ENCODE assay signal across 1 cellular context in the genomic region with DNA sequence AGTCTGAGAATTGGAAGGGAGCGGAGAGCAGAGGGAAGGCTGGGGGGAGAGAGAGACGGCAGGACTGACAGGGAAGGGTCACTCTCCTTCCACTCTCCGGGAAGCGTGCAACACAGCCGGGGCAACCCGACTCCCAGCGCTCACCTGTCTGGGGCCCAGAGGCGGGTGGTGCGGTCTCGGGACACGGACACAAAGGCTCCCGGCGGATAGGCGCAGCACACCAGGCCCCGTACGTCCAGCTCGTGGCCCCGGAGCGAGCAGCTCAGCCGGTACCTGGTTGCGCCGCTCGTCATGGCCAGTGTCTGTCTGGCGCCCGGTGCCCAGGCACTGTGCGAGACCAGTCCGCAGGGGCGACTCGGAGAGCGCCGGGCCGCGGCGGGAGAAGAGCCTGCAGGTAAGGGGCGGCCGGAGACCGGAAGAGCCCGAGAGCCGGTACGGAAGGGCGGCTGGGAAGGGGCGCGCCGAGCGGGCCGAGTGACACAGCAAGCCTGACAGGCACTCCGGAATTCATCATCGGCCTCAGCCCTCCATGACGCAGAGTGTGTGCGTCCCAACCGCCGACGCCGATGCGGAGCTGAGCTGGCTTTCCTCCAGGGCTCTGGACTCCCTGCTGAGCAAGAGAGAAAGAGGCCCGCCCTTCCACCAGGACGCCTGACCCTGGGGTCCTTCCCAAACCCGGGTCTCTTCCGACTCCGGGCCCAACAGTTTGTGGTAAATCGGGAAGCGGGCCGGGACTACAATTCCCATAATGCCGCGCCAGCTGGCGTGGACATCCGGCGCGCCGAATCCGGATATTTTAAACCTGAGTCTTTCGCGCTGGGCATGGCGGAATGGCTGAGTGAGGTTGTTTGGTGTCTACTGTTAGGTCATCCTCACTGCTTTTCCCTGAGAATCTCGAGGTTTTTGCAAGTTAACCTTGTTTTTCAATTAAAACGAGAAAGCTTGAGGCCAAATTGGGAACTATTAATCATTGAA.
TF ChIP-seq lines count a peak whose summit lies in the region.

A gene (minus strand): TSS at position 490 of the 975 bp plus-strand sequence. CDS start 197 bp downstream, at position 293.

TF ChIP-seq in HepG2, 621 proteins besides CTCF, POLR2A, EP300 and RAD21 (continued from another document and continues in another):
- TF ChIP-seq, protein P1, sequence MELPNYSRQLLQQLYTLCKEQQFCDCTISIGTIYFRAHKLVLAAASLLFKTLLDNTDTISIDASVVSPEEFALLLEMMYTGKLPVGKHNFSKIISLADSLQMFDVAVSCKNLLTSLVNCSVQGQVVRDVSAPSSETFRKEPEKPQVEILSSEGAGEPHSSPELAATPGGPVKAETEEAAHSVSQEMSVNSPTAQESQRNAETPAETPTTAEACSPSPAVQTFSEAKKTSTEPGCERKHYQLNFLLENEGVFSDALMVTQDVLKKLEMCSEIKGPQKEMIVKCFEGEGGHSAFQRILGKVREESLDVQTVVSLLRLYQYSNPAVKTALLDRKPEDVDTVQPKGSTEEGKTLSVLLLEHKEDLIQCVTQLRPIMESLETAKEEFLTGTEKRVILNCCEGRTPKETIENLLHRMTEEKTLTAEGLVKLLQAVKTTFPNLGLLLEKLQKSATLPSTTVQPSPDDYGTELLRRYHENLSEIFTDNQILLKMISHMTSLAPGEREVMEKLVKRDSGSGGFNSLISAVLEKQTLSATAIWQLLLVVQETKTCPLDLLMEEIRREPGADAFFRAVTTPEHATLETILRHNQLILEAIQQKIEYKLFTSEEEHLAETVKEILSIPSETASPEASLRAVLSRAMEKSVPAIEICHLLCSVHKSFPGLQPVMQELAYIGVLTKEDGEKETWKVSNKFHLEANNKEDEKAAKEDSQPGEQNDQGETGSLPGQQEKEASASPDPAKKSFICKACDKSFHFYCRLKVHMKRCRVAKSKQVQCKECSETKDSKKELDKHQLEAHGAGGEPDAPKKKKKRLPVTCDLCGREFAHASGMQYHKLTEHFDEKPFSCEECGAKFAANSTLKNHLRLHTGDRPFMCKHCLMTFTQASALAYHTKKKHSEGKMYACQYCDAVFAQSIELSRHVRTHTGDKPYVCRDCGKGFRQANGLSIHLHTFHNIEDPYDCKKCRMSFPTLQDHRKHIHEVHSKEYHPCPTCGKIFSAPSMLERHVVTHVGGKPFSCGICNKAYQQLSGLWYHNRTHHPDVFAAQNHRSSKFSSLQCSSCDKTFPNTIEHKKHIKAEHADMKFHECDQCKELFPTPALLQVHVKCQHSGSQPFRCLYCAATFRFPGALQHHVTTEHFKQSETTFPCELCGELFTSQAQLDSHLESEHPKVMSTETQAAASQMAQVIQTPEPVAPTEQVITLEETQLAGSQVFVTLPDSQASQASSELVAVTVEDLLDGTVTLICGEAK (IDR thresholded peaks at IDR 0.05) = no peak; the same call in 1 of the 2 replicates
- TF ChIP-seq, protein P1 (CRISPR knock-in tag; IDR thresholded peaks at IDR 0.05) = peak; percentile 77
- TF ChIP-seq, protein P2, sequence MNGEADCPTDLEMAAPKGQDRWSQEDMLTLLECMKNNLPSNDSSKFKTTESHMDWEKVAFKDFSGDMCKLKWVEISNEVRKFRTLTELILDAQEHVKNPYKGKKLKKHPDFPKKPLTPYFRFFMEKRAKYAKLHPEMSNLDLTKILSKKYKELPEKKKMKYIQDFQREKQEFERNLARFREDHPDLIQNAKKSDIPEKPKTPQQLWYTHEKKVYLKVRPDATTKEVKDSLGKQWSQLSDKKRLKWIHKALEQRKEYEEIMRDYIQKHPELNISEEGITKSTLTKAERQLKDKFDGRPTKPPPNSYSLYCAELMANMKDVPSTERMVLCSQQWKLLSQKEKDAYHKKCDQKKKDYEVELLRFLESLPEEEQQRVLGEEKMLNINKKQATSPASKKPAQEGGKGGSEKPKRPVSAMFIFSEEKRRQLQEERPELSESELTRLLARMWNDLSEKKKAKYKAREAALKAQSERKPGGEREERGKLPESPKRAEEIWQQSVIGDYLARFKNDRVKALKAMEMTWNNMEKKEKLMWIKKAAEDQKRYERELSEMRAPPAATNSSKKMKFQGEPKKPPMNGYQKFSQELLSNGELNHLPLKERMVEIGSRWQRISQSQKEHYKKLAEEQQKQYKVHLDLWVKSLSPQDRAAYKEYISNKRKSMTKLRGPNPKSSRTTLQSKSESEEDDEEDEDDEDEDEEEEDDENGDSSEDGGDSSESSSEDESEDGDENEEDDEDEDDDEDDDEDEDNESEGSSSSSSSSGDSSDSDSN (CRISPR knock-in tag; IDR thresholded peaks at IDR 0.05) = peak; percentile 100
- TF ChIP-seq KLF13 (CRISPR knock-in tag; IDR thresholded peaks at IDR 0.05) (no peak), DMAP1 (CRISPR knock-in tag; IDR thresholded peaks at IDR 0.05) (peak; percentile 84), GTF2F1 (IDR thresholded peaks at IDR 0.05; ENCODE audit: low read length) (no peak), NR2F2 (IDR thresholded peaks at IDR 0.05; ENCODE audit: borderline replicate concordance, low read depth) (no peak), RXRB (CRISPR knock-in tag; IDR thresholded peaks at IDR 0.05; ENCODE audit: borderline replicate concordance) (0 out of 2 replicates have a peak, but pooled peaks have one; percentile 23), ZFP62 (CRISPR knock-in tag; IDR thresholded peaks at IDR 0.05) (no peak), ETV6 (CRISPR knock-in tag; conservative IDR thresholded peaks at IDR 0.05) (no peak), EHMT2 (IDR thresholded peaks at IDR 0.05; ENCODE audit: borderline replicate concordance, low read depth, low read length) (no peak), RNF2 (conservative IDR thresholded peaks at IDR 0.05; ENCODE audit: low read depth) (no peak), SIN3A (IDR thresholded peaks at IDR 0.05; ENCODE audit: borderline replicate concordance, low read depth, low read length) (peak; percentile 96), ZNF780A (CRISPR knock-in tag; IDR thresholded peaks at IDR 0.05) (no peak), NRL (CRISPR knock-in tag; IDR thresholded peaks at IDR 0.05; ENCODE audit: borderline replicate concordance) (no peak), ZNF446 (CRISPR knock-in tag; IDR thresholded peaks at IDR 0.05) (no peak), SNAI1 (CRISPR knock-in tag; IDR thresholded peaks at IDR 0.05; ENCODE audit: borderline replicate concordance) (0 out of 2 replicates have a peak, but pooled peaks have one; percentile 77), CBX5 (CRISPR knock-in tag; IDR thresholded peaks at IDR 0.05; ENCODE audit: borderline replicate concordance) (no peak), SMARCC2 (IDR thresholded peaks at IDR 0.05) (no peak), MED8 (CRISPR knock-in tag; IDR thresholded peaks at IDR 0.05; ENCODE audit: insufficient replicate concordance) (no peak)
- TF ChIP-seq, protein P3, sequence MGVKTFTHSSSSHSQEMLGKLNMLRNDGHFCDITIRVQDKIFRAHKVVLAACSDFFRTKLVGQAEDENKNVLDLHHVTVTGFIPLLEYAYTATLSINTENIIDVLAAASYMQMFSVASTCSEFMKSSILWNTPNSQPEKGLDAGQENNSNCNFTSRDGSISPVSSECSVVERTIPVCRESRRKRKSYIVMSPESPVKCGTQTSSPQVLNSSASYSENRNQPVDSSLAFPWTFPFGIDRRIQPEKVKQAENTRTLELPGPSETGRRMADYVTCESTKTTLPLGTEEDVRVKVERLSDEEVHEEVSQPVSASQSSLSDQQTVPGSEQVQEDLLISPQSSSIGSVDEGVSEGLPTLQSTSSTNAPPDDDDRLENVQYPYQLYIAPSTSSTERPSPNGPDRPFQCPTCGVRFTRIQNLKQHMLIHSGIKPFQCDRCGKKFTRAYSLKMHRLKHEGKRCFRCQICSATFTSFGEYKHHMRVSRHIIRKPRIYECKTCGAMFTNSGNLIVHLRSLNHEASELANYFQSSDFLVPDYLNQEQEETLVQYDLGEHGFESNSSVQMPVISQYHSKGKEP (CRISPR knock-in tag; IDR thresholded peaks at IDR 0.05) = no peak
- TF ChIP-seq, protein P4, sequence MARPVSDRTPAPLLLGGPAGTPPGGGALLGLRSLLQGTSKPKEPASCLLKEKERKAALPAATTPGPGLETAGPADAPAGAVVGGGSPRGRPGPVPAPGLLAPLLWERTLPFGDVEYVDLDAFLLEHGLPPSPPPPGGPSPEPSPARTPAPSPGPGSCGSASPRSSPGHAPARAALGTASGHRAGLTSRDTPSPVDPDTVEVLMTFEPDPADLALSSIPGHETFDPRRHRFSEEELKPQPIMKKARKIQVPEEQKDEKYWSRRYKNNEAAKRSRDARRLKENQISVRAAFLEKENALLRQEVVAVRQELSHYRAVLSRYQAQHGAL (CRISPR knock-in tag; IDR thresholded peaks at IDR 0.05; ENCODE audit: not compliant biosample characterization) = no peak
- TF ChIP-seq, protein P5, sequence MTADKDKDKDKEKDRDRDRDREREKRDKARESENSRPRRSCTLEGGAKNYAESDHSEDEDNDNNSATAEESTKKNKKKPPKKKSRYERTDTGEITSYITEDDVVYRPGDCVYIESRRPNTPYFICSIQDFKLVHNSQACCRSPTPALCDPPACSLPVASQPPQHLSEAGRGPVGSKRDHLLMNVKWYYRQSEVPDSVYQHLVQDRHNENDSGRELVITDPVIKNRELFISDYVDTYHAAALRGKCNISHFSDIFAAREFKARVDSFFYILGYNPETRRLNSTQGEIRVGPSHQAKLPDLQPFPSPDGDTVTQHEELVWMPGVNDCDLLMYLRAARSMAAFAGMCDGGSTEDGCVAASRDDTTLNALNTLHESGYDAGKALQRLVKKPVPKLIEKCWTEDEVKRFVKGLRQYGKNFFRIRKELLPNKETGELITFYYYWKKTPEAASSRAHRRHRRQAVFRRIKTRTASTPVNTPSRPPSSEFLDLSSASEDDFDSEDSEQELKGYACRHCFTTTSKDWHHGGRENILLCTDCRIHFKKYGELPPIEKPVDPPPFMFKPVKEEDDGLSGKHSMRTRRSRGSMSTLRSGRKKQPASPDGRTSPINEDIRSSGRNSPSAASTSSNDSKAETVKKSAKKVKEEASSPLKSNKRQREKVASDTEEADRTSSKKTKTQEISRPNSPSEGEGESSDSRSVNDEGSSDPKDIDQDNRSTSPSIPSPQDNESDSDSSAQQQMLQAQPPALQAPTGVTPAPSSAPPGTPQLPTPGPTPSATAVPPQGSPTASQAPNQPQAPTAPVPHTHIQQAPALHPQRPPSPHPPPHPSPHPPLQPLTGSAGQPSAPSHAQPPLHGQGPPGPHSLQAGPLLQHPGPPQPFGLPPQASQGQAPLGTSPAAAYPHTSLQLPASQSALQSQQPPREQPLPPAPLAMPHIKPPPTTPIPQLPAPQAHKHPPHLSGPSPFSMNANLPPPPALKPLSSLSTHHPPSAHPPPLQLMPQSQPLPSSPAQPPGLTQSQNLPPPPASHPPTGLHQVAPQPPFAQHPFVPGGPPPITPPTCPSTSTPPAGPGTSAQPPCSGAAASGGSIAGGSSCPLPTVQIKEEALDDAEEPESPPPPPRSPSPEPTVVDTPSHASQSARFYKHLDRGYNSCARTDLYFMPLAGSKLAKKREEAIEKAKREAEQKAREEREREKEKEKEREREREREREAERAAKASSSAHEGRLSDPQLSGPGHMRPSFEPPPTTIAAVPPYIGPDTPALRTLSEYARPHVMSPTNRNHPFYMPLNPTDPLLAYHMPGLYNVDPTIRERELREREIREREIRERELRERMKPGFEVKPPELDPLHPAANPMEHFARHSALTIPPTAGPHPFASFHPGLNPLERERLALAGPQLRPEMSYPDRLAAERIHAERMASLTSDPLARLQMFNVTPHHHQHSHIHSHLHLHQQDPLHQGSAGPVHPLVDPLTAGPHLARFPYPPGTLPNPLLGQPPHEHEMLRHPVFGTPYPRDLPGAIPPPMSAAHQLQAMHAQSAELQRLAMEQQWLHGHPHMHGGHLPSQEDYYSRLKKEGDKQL (CRISPR knock-in tag; IDR thresholded peaks at IDR 0.05; ENCODE audit: low read depth) = no peak
